ENCODE assay signal across 30 cellular contexts in genomic region chr15:64286473-64286872, GRCh38.
"Had no signal": no experiment of that assay in that cellular context is flagged by ENCODE, and none has a peak within 500 bp of the region (broad histone marks: within the 10 kb centered on the region; RNA-seq: fewer than 3 reads in every experiment).

No MANE protein-coding gene starts in this region.

- H3K27ac ChIP-seq: ascending aorta, cardiac muscle cell, colonic mucosa, KMS-11, Peyer's patch, SJSA1, WERI-Rb-1 had no signal

- H3K4me1 ChIP-seq: ascending aorta, colonic mucosa, Peyer's patch had no signal

- H3K27me3 ChIP-seq: ascending aorta, cardiac muscle cell, colonic mucosa, Peyer's patch, SJSA1 had no signal

- H3K9me3 Mint-ChIP-seq: activated CD4-positive, alpha-beta T cell treated with anti-CD3 and anti-CD28 coated beads, Interleukin-2, amount 10 ng/mL, durations not matched to agents 24 days and 14 days; activated CD8-positive, alpha-beta T cell treated with anti-CD3 and anti-CD28 coated beads for 36 hours; activated naive CD4-positive, alpha-beta T cell treated with anti-CD3 and anti-CD28 coated beads, Interleukin-2, amount 50 U/mL, for 24 hours; activated naive CD8-positive, alpha-beta T cell treated with anti-CD3 and anti-CD28 coated beads, Interleukin-2, amount 10 ng/mL, durations not matched to agents 7 days and 5 days; activated T-cell treated with anti-CD3 and anti-CD28 coated beads, Interleukin-2, amount 50 U/mL, for 24 hours; activated T-helper 2 cell treated with anti-CD3 and anti-CD28 coated beads, Interferon-gamma antibody, Interleukin-2, Interleukin-4, amounts not matched to agents 10 μg/mL and 5 μg/mL and 100 μg/mL, durations not matched to agents 14 hours and 24 hours and 36 hours; central memory CD8-positive, alpha-beta T cell had no signal

- H3K36me3 ChIP-seq: ascending aorta, cardiac muscle cell, colonic mucosa, Peyer's patch, SJSA1 had no signal

- H3K27me3 Mint-ChIP-seq: activated CD4-positive, alpha-beta T cell treated with anti-CD3 and anti-CD28 coated beads, Interleukin-2, amount 10 ng/mL, durations not matched to agents 24 days and 14 days; activated CD8-positive, alpha-beta T cell treated with anti-CD3 and anti-CD28 coated beads for 36 hours; activated naive CD4-positive, alpha-beta T cell treated with anti-CD3 and anti-CD28 coated beads, Interleukin-2, amount 50 U/mL, for 24 hours; activated naive CD8-positive, alpha-beta T cell treated with anti-CD3 and anti-CD28 coated beads, Interleukin-2, amount 10 ng/mL, durations not matched to agents 7 days and 5 days; activated T-cell treated with anti-CD3 and anti-CD28 coated beads, Interleukin-2, amount 50 U/mL, for 24 hours; central memory CD8-positive, alpha-beta T cell had no signal

- H3K27ac Mint-ChIP-seq: activated CD4-positive, alpha-beta T cell treated with anti-CD3 and anti-CD28 coated beads, Interleukin-2, amount 10 ng/mL, durations not matched to agents 24 days and 14 days; activated CD8-positive, alpha-beta T cell treated with anti-CD3 and anti-CD28 coated beads for 36 hours; activated naive CD4-positive, alpha-beta T cell treated with anti-CD3 and anti-CD28 coated beads, Interleukin-2, amount 50 U/mL, for 24 hours; activated naive CD8-positive, alpha-beta T cell treated with anti-CD3 and anti-CD28 coated beads, Interleukin-2, amount 10 ng/mL, durations not matched to agents 7 days and 5 days; activated T-helper 2 cell treated with anti-CD3 and anti-CD28 coated beads, Interferon-gamma antibody, Interleukin-2, Interleukin-4, amounts not matched to agents 10 μg/mL and 5 μg/mL and 100 μg/mL, durations not matched to agents 14 hours and 24 hours and 36 hours had no signal

- H3K9me3 ChIP-seq: ascending aorta, colonic mucosa, Peyer's patch, SJSA1 had no signal

- H3K4me3 Mint-ChIP-seq: activated CD4-positive, alpha-beta T cell treated with anti-CD3 and anti-CD28 coated beads, Interleukin-2, amount 10 ng/mL, durations not matched to agents 24 days and 14 days; activated CD8-positive, alpha-beta T cell treated with anti-CD3 and anti-CD28 coated beads for 36 hours; activated naive CD4-positive, alpha-beta T cell treated with anti-CD3 and anti-CD28 coated beads, Interleukin-2, amount 50 U/mL, for 24 hours; activated naive CD8-positive, alpha-beta T cell treated with anti-CD3 and anti-CD28 coated beads, Interleukin-2, amount 10 ng/mL, durations not matched to agents 7 days and 5 days; activated T-cell treated with anti-CD3 and anti-CD28 coated beads, Interleukin-2, amount 50 U/mL, for 24 hours; central memory CD8-positive, alpha-beta T cell had no signal

- H3K9ac ChIP-seq: KMS-11 had no signal

- H3K4me3 ChIP-seq: ascending aorta, cardiac muscle cell, colonic mucosa, Peyer's patch, SJSA1 had no signal

- DNase-seq: activated CD4-positive, alpha-beta T cell treated with anti-CD3 and anti-CD28 coated beads, Interleukin-2, amount 10 ng/mL, durations not matched to agents 24 days and 14 days; activated CD4-positive, alpha-beta T cell treated with anti-CD3 and anti-CD28 coated beads, Interleukin-2, amount 50 U/mL, for 4 hours; activated CD8-positive, alpha-beta T cell treated with anti-CD3 and anti-CD28 coated beads for 36 hours; activated gamma-delta T cell; activated naive CD4-positive, alpha-beta T cell treated with Interleukin-2 at 50 U/mL for 16 hours; activated naive CD8-positive, alpha-beta T cell treated with anti-CD3 and anti-CD28 coated beads, Interleukin-2, amount 10 ng/mL, durations not matched to agents 7 days and 5 days; activated T-cell treated with anti-CD3 and anti-CD28 coated beads, Interleukin-2, amount 50 U/mL, for 24 hours; amygdala; colonic mucosa; NCI-H1092 treated with DMSO at 0.1 percent for 48 hours; NCI-H187 treated with DMSO at 0.1 percent for 48 hours; NCI-H2171 treated with DMSO at 0.1 percent for 48 hours; NCI-H2227 treated with DMSO at 0.1 percent for 48 hours; NCI-H510A treated with DMSO at 0.1 percent for 48 hours; NCI-H526 treated with DMSO at 0.1 percent for 48 hours; NCI-H82; NK-92 treated with Interleukin-12 subunit alpha and Interleukin-12 subunit beta, amount 100 ng/mL, for 24 hours; PC-3; Peyer's patch; RPMI8226; SHP77 treated with DMSO at 0.1 percent for 48 hours; T1000; WERI-Rb-1 had no signal

- H3K4me2 ChIP-seq: KMS-11 had no signal
